2 cellular contexts compared by ENCODE assay signal in the genomic region with DNA sequence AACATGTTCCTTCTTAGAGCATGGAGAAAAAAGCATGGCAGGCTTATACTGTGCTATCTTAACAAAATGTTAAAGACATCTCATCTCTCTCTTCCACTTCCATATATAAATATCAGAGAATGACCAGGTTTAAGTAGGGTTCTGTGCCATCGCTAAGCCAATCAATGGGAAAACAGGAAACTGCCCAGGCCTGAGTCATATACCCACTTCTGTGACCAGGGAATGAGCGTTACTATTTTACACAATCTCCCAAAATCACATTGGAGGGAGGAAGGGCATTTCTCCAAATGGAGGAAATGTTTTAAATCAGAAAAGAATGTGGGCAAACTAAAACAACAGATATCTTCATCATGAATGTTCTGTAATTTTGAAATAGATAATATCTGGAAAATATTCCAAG. TPM values are rescaled to one million over a fixed set of nuclear protein-coding genes. Genes with fewer than 3 reads are reported as not detected.
"Had no signal": no experiment of that assay in that cellular context is flagged by ENCODE, and none has a peak within 500 bp of the region (broad histone marks: within the 10 kb centered on the region; RNA-seq: fewer than 3 reads in every experiment).

No MANE protein-coding gene starts in this region.

RNA-seq across cellular contexts. Expression of a gene that starts 3.1 kb away (rescaled TPM):
- total RNA-seq: natural killer cell had no signal

RNA-seq across cellular contexts. Expression of a gene that starts 54.2 kb away (rescaled TPM):
- total RNA-seq: activated CD4-positive, alpha-beta T cell treated with anti-CD3 and anti-CD28 coated beads for 36 hours had no signal
